In the genomic region with DNA sequence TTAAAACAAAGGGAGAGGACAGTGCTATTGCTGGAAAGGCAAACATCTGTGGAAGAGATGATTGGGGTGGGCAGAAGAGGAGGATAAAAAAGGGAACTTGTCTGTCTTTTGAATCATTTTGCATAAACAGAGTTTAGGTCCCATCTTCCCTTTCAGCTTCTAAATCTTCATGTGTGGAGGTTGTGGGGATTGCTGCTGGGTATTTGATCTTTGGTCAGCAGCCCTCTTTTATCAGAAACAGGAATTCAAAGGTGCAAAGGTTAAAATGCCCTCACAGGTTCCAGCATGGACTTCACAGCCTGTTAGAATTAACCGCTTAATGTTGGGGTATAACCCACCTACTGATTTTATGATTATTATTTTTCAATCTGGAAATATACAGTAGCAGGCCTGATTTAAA, we compare ENCODE assay signal across 25 cellular contexts. TPM values are rescaled to one million over a fixed set of nuclear protein-coding genes. Genes with fewer than 3 reads are reported as not detected.
A peak's percentile ranks its signal among the peaks of the same experiment; 100 is the strongest.
DNase-seq lines count a peak whose midpoint lies in the region; ATAC-seq, FAIRE-seq and TF ChIP-seq lines count a peak whose summit lies in the region.
"Had no signal": no experiment of that assay in that cellular context is flagged by ENCODE, and none has a peak within 500 bp of the region (broad histone marks: within the 10 kb centered on the region; RNA-seq: fewer than 3 reads in every experiment).

No MANE protein-coding gene starts in this region.

- H3K27me3 ChIP-seq in PC-3 (ENCODE audit: low read length) (no peaks in the 10 kb centered on the region), endodermal cell (ENCODE audit: control insufficient read depth, insufficient read depth, low read length, poor library complexity, severe bottlenecking) (no peaks in the 10 kb centered on the region), HepG2 (ENCODE audit: control insufficient read depth in 1 of 2, insufficient read depth in 2 of 2, low read length in 2 of 2) (no peaks in the 10 kb centered on the region)
- H3K27me3 ChIP-seq: MG63 had no signal

- DNase-seq in PC-3 (no peak), endodermal cell (peak; percentile 27), HepG2 (ENCODE audit: low spot score) (peak; percentile 18), SIG-M5 treated with dmso at 0.1 percent for 504 hours (lab: John Stamatoyannopoulos, UW; ENCODE audit: unreplicated experiment) (no peak), GM10248 (ENCODE audit: extremely low spot score) (no peak), mucosa of descending colon (no peak)
- DNase-seq in stimulated activated naive CD4-positive, alpha-beta T cell (lab: John Stamatoyannopoulos, UW): no peak
- DNase-seq: CD8-positive, alpha-beta T cell; GF-D8; H7; IMR-90; KG1; MG63; NCI-H1048; NCI-H1694; NCI-H2081; NCI-H2227 treated with DMSO at 0.1 percent for 48 hours; NCI-H526 treated with DMSO at 0.1 percent for 48 hours; SHP77 had no signal

- H3F3A ChIP-seq in PC-3 (ENCODE audit: low read length, unreplicated experiment): no peaks in the 10 kb centered on the region

- no peak overlapping the region for H3K27ac ChIP-seq in PC-3 (ENCODE audit: low read length)
- no peak overlapping the region for H3K27ac ChIP-seq in endodermal cell (ENCODE audit: low read depth, low read length)
- no peak overlapping the region for H3K27ac ChIP-seq in HepG2 (ENCODE audit: extremely low read length, insufficient read depth, low read length)
- H3K27ac ChIP-seq: C4-2B had no signal

- no peak for FAIRE-seq in HepG2 (lab: Jason Lieb, UNC)
- FAIRE-seq: GM12892, GM19239, HTR-8/SVneo had no signal

- POLR2A ChIA-PET in PC-3 (lab: Charles Lee; ENCODE audit: unreplicated experiment) (no interaction called here), HepG2 (lab: Yijun Ruan, JAX) (no interaction called here), GM10248 (lab: Yijun Ruan, JAX) (no interaction called here)

- H3K4me1 ChIP-seq in PC-3 (ENCODE audit: insufficient read depth, low read length) (peaks cover 11% of the 10 kb centered on the region; the same call in 1 of the 2 replicates), endodermal cell (ENCODE audit: control insufficient read depth, insufficient read depth, low read length) (no peaks in the 10 kb centered on the region), HepG2 (ENCODE audit: insufficient read depth, low read length) (peaks cover 25% of the 10 kb centered on the region), mucosa of descending colon (ENCODE audit: low read depth) (no peaks in the 10 kb centered on the region)

- peak overlapping the region; percentile 92; the same call in 1 of the 2 replicates for H2AFZ ChIP-seq in PC-3 (ENCODE audit: low read length)
- no peak overlapping the region for H2AFZ ChIP-seq in HepG2 (ENCODE audit: low read length)

- TF ChIP-seq CTCF in PC-3 (conservative IDR thresholded peaks at IDR 0.05; ENCODE audit: low read depth, low read length) (no peak), endodermal cell (conservative IDR thresholded peaks at IDR 0.05) (peak; percentile 13), HepG2 (CRISPR knock-in tag; IDR thresholded peaks at IDR 0.05) (no peak), GM10248 (IDR thresholded peaks at IDR 0.05; ENCODE audit: control extremely low read depth, extremely low read depth, low read depth, missing control alignments) (no peak), mucosa of descending colon (IDR thresholded peaks at IDR 0.05) (no peak)

- TF ChIP-seq EP300 in HepG2 (IDR thresholded peaks at IDR 0.05; ENCODE audit: low read depth in 2 of 2, low read length in 2 of 2) (peak in 1 of 2 experiments; percentile 55; a peak in 2 of 4 replicates), HepG2 (CRISPR knock-in tag; IDR thresholded peaks at IDR 0.05; ENCODE audit: borderline replicate concordance) (no peak)

- no peaks in the 10 kb centered on the region for H4K20me1 ChIP-seq in PC-3 (ENCODE audit: low read length)
- no peaks in the 10 kb centered on the region for H4K20me1 ChIP-seq in HepG2 (ENCODE audit: insufficient read depth, low read length)

- no peaks in the 10 kb centered on the region for H3K9me2 ChIP-seq in PC-3 (replicated peaks; ENCODE audit: low read length)

- WGBS in endodermal cell (ENCODE audit: insufficient coverage in 1 of 2, insufficient read length in 1 of 2), 2 experiments: 25% methylated on average over 1 of the region's 1 CpG; no CpG with 5 or more reads in 1 of the 2 experiments
- 92% methylated on average over 1 of the region's 1 CpG for WGBS in HepG2 (ENCODE audit: low lambda C conversion rate)

- H3K27me3 Mint-ChIP-seq in endodermal cell (ENCODE audit: insufficient read depth): no peaks in the 10 kb centered on the region
- H3K27me3 Mint-ChIP-seq: B cell had no signal

- BruUV-seq in PC-3 (replicated peaks; lab: Mats Ljungman, UMichigan) (no TSS peak), HepG2 (replicated peaks; lab: Mats Ljungman, UMichigan) (no TSS peak)

- H3K9me3 Mint-ChIP-seq in endodermal cell: peaks cover 14% of the 10 kb centered on the region

- peaks cover 26% of the 10 kb centered on the region for H3K4me1 Mint-ChIP-seq in endodermal cell

- H3K9me3 ChIP-seq in PC-3 (ENCODE audit: low read length): no peaks in the 10 kb centered on the region
- peaks cover 5% of the 10 kb centered on the region for H3K9me3 ChIP-seq in endodermal cell (ENCODE audit: control insufficient read depth, low read length)
- H3K9me3 ChIP-seq in HepG2 (ENCODE audit: low read length): no peaks in the 10 kb centered on the region
- H3K9me3 ChIP-seq in mucosa of descending colon: no peaks in the 10 kb centered on the region
- H3K9me3 ChIP-seq: MG63 had no signal

- H3K4me3 ChIP-seq in PC-3 (ENCODE audit: low read length) (no peak overlapping the region), endodermal cell (ENCODE audit: low read length) (no peak overlapping the region), HepG2 (replicated peaks in 1 of 3; ENCODE audit: insufficient read depth in 1 of 3, low read depth in 2 of 3, low read length in 3 of 3) (0 out of 6 replicates have a peak overlapping the region, but pooled peaks of 1 of the 3 experiments have one; percentile 17), mucosa of descending colon (no peak overlapping the region)

- TF ChIP-seq POLR2A in HepG2 (IDR thresholded peaks at IDR 0.05; ENCODE audit: insufficient read depth in 1 of 2, low read depth in 2 of 2, low read length in 2 of 2): no peak

- ATAC-seq in PC-3 (no peak), HepG2 (peak; percentile 67), mucosa of descending colon (no peak)
- ATAC-seq: CD8-positive, alpha-beta T cell; Panc1 had no signal

- CTCF ChIA-PET in PC-3 (lab: Charles Lee): interaction anchor here (0.6 to 1.0 kb wide), 2 partner anchors 79 to 283 kb away, joined by 3 read pairs; no protein-coding TSS in a partner anchor
- CTCF ChIA-PET in HepG2 (lab: Yijun Ruan, JAX; ENCODE audit: low intra/inter-chr PET ratio, low total read pairs): no interaction called here
- CTCF ChIA-PET in GM10248 (lab: Yijun Ruan, JAX): interaction anchor here (1.0 to 1.9 kb wide), 4 partner anchors 11 to 17 kb away, joined by 3 to 8 read pairs (median 3); no protein-coding TSS in a partner anchor

- H3K36me3 Mint-ChIP-seq in endodermal cell (ENCODE audit: low read depth): peaks cover 7% of the 10 kb centered on the region

- intact Hi-C loops in PC-3 (cut with micrococcal nuclease) (no loop called here), HepG2 (cut with micrococcal nuclease; ENCODE audit: unreplicated experiment) (no loop called here), mucosa of descending colon (cut with DNase I, micrococcal nuclease) (no loop called here)

- H3K4me2 ChIP-seq in PC-3 (ENCODE audit: low read length) (no peak overlapping the region; the same call in 1 of the 2 replicates), HepG2 (ENCODE audit: low read depth, low read length) (peak overlapping the region; percentile 41)

- H3K36me3 ChIP-seq in PC-3 (ENCODE audit: low read depth, low read length) (no peaks in the 10 kb centered on the region), endodermal cell (ENCODE audit: control insufficient read depth, insufficient read depth, low read length) (no peaks in the 10 kb centered on the region), HepG2 (replicated peaks in 1 of 2; ENCODE audit: control insufficient read depth in 1 of 2, insufficient read depth in 2 of 2, low read length in 2 of 2) (no peaks in the 10 kb centered on the region), mucosa of descending colon (ENCODE audit: low read depth) (no peaks in the 10 kb centered on the region)
- H3K36me3 ChIP-seq: MG63 had no signal

- H3K27ac Mint-ChIP-seq in endodermal cell: peak overlapping the region; percentile 2
- H3K27ac Mint-ChIP-seq: B cell; CD8-positive, alpha-beta T cell had no signal

- no peak for TF ChIP-seq RAD21 in HepG2 (CRISPR knock-in tag; IDR thresholded peaks at IDR 0.05)

- H3K79me2 ChIP-seq in PC-3 (ENCODE audit: low read length): no peaks in the 10 kb centered on the region
- no peaks in the 10 kb centered on the region for H3K79me2 ChIP-seq in HepG2 (ENCODE audit: insufficient read depth, low read length)

- H3K4me3 Mint-ChIP-seq in endodermal cell: no peak overlapping the region
- H3K4me3 Mint-ChIP-seq: B cell; CD8-positive, alpha-beta T cell had no signal

- H3K9ac ChIP-seq in PC-3 (ENCODE audit: low read length): no peak overlapping the region
- no peak overlapping the region for H3K9ac ChIP-seq in endodermal cell (ENCODE audit: extremely low read depth, low read length, poor library complexity, severe bottlenecking)
- no peak overlapping the region for H3K9ac ChIP-seq in HepG2 (ENCODE audit: insufficient read depth, low read depth, low read length)

- in situ Hi-C loops in HepG2 (cut with HindIII; ENCODE audit: extremely low pct_ligation_motif_present, low pct_unique_long_range_greater_than_20kb): no loop called here

RNA-seq across cellular contexts. Expression of a gene that starts 39.5 kb away (rescaled TPM):
- 3.6 and 8.1 TPM in 2 replicates for total RNA-seq in PC-3 (2014; rRNA removed)
- total RNA-seq in endodermal cell: 1 to 10 TPM in 1 of 2 donors, under 1 TPM in 1; 0.81 to 1.6 TPM
- polyA plus RNA-seq in endodermal cell (2013, experiment 1 of 2): 0.75 TPM
- 2.0 TPM for polyA plus RNA-seq in endodermal cell (2013, experiment 2 of 2)
- not detected in 2 replicates for total RNA-seq in HepG2 (2016; rRNA removed; fragmentation: Illumina TruSeq; extraction: Trizol)
- total RNA-seq in HepG2 (2016; cell fraction: cytosol; rRNA removed; fragmentation: Illumina TruSeq; extraction: Trizol; ENCODE audit: low read depth): not detected in 2 replicates
- total RNA-seq in HepG2 (2016; cell fraction: insoluble cytoplasmic fraction; rRNA removed; fragmentation: Illumina TruSeq; extraction: Trizol): not detected in 2 replicates
- not detected in 2 replicates for total RNA-seq in HepG2 (2016; cell fraction: membrane; rRNA removed; fragmentation: Illumina TruSeq; extraction: Trizol)
- not detected in 2 replicates for total RNA-seq in HepG2 (2016; cell fraction: nucleus; rRNA removed; fragmentation: Illumina TruSeq; extraction: Trizol)
- 0.03 TPM in 2 replicates for polyA plus RNA-seq in HepG2 (2011; rRNA removed)
- 0.03 TPM in 1 of 2 replicates, not detected in the other for polyA plus RNA-seq in HepG2 (2011; cell fraction: cytosol; rRNA removed)
- 0.05 TPM in 1 of 2 replicates, not detected in the other for polyA plus RNA-seq in HepG2 (2011; cell fraction: nucleus; rRNA removed)
- polyA plus RNA-seq in HepG2 (2012): not detected in 2 replicates
- polyA plus RNA-seq in HepG2 (2016; cell fraction: cytosol; fragmentation: Illumina TruSeq; extraction: Trizol; ENCODE audit: low read depth): not detected in 2 replicates
- not detected in 2 replicates for polyA plus RNA-seq in HepG2 (2016; cell fraction: insoluble cytoplasmic fraction; fragmentation: Illumina TruSeq; extraction: Trizol; ENCODE audit: low read depth)
- not detected in 2 replicates for polyA plus RNA-seq in HepG2 (2016; cell fraction: membrane; fragmentation: Illumina TruSeq; extraction: Trizol; ENCODE audit: low read depth)
- polyA plus RNA-seq in HepG2 (2016; cell fraction: nucleus; fragmentation: Illumina TruSeq; extraction: Trizol; ENCODE audit: insufficient read depth, low read depth): not detected in 2 replicates
- 0.05 TPM in 1 of 2 replicates, not detected in the other for polyA minus RNA-seq in HepG2 (2011; rRNA and poly(A)+ RNA removed; ENCODE audit: low replicate concordance)
- not detected in 2 replicates for polyA minus RNA-seq in HepG2 (2011; cell fraction: cytosol; rRNA and poly(A)+ RNA removed)
- not detected in 2 replicates for polyA minus RNA-seq in HepG2 (2011; cell fraction: nucleus; rRNA and poly(A)+ RNA removed)
- 1 to 10 TPM; 1.5 to 6.5 (median 1.8) TPM for total RNA-seq in mucosa of descending colon

Comparison
In these comparisons a context has a peak if more than half of its experiments do, and no peak if none do; other contexts are left out.
1. DNase-seq: peak in endodermal cell (single experiment) and HepG2 (single experiment); none in PC-3 (single experiment), SIG-M5 treated with dmso at 0.1 percent for 504 hours (single experiment), GM10248 (single experiment), stimulated activated naive CD4-positive, alpha-beta T cell (0 of 6) and mucosa of descending colon (0 of 3).